ENCODE assay signal across 19 cellular contexts in the genomic region with DNA sequence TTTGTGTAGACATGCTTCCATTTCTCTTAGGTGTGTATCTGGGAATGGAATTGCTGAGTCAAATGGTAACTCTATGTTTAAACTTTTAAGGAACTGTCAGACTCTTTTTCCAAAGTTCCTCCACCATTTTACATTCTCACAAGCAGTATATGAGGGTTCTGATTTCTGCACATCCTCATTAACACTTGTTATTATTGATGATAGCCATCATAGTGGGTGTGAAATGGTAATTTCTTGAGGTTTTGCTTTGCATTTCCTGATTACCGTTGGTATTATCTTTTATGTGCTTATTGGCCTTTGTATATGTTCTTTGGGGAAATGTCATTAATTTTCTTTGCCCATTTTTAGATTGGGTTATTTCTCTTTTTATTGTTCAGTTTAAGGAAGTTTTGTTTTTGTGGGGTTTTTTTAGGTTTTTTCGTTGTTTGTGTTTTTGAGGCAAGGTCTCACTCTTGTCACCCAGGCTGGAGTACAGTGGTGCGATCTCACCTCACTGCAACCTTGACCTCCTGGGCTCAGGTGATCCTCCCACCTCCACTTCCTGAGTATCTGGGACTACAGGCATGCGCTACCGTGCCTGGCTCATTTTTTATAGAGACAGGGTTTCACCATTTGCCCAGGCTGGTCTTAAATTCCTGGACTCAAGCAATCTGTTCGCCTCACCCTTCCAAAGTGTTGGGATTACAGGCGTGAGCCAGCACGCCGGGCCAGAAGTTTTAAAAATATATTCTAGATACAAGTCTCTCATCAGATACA. TPM values are rescaled to one million over a fixed set of nuclear protein-coding genes. Genes with fewer than 3 reads are reported as not detected.
DNase-seq lines count a peak whose midpoint lies in the region; ATAC-seq and TF ChIP-seq lines count a peak whose summit lies in the region.
"Had no signal": no experiment of that assay in that cellular context is flagged by ENCODE, and none has a peak within 500 bp of the region (broad histone marks: within the 10 kb centered on the region; RNA-seq: fewer than 3 reads in every experiment).

No MANE protein-coding gene starts in this region.

- H3K4me1 Mint-ChIP-seq in activated CD4-positive, alpha-beta T cell treated with anti-CD3 and anti-CD28 coated beads, Interleukin-2, amount 10 ng/mL, durations not matched to agents 24 days and 14 days: peaks cover 10% of the 10 kb centered on the region
- H3K4me1 Mint-ChIP-seq in T-cell (peaks cover 52 to 57% (median 56%) of the 10 kb centered on the region in 3 donors), endodermal cell (no peaks in the 10 kb centered on the region)
- peaks cover 23 to 74% (median 66%) of the 10 kb centered on the region in 7 donors for H3K4me1 Mint-ChIP-seq in naive thymus-derived CD4-positive, alpha-beta T cell

- H3K4me3 ChIP-seq in endodermal cell (ENCODE audit: low read length) (no peak overlapping the region), lower leg skin (ENCODE audit: low read depth, poor library complexity, severe bottlenecking) (no peak overlapping the region)
- no peak overlapping the region for H3K4me3 ChIP-seq in naive thymus-derived CD4-positive, alpha-beta T cell (ENCODE audit: low read length)
- H3K4me3 ChIP-seq: lower lobe of right lung, SJCRH30, thyroid gland had no signal

- no peak for TF ChIP-seq CTCF in endodermal cell (conservative IDR thresholded peaks at IDR 0.05)
- TF ChIP-seq CTCF in lower leg skin (IDR thresholded peaks at IDR 0.05): no peak

- peak in 1 of 4 experiments; percentile 26 for ATAC-seq in T-cell (replicated peaks in 1 of 4)
- no peak for ATAC-seq in naive thymus-derived CD4-positive, alpha-beta T cell
- ATAC-seq: activated CD4-positive, CD25-positive, alpha-beta regulatory T cell treated with anti-CD3 and anti-CD28 coated beads, Interleukin-2, amount 50 U/mL, for 24 hours; esophagus mucosa; lower lobe of right lung; stimulated activated effector memory CD8-positive, alpha-beta T cell treated with anti-CD3 and anti-CD28 coated beads, Interleukin-12 subunit alpha, Interleukin-12 subunit beta, amount 100 ng/mL, for 72 hours had no signal

- CTCF ChIA-PET in T-cell (lab: Charles Lee): no interaction called here
- CTCF ChIA-PET in naive thymus-derived CD4-positive, alpha-beta T cell (lab: Charles Lee): no interaction called here

- no peaks in the 10 kb centered on the region for H3K4me1 ChIP-seq in endodermal cell (ENCODE audit: control insufficient read depth, insufficient read depth, low read length)
- peaks cover 19 to 20% of the 10 kb centered on the region in 2 donors for H3K4me1 ChIP-seq in naive thymus-derived CD4-positive, alpha-beta T cell (ENCODE audit: control insufficient read depth in 2 of 2, insufficient read depth in 2 of 2, low read length in 2 of 2)
- H3K4me1 ChIP-seq: lower lobe of right lung, SJCRH30, thyroid gland had no signal

- peaks cover 54% of the 10 kb centered on the region for H3K36me3 ChIP-seq in endodermal cell (ENCODE audit: control insufficient read depth, insufficient read depth, low read length)
- peaks cover 0 to 14% (median 3%) of the 10 kb centered on the region in 3 experiments for H3K36me3 ChIP-seq in naive thymus-derived CD4-positive, alpha-beta T cell (ENCODE audit: control insufficient read depth in 2 of 3, insufficient read depth in 3 of 3, low read length in 3 of 3)

- H3K4me3 Mint-ChIP-seq in activated CD4-positive, alpha-beta T cell treated with anti-CD3 and anti-CD28 coated beads, Interleukin-2, amount 10 ng/mL, durations not matched to agents 24 days and 14 days: no peak overlapping the region
- H3K4me3 Mint-ChIP-seq in T-cell: peak overlapping the region in 1 of 3 donors; percentile 16
- no peak overlapping the region for H3K4me3 Mint-ChIP-seq in endodermal cell
- peak overlapping the region in 6 of 10 donors; percentile 1 to 53 (median 23) for H3K4me3 Mint-ChIP-seq in naive thymus-derived CD4-positive, alpha-beta T cell
- H3K4me3 Mint-ChIP-seq: naive B cell; stimulated activated effector memory CD8-positive, alpha-beta T cell treated with anti-CD3 and anti-CD28 coated beads, Interleukin-12 subunit alpha, Interleukin-12 subunit beta, amount 100 ng/mL, for 72 hours had no signal

- peaks cover 3% of the 10 kb centered on the region for H3K9me3 Mint-ChIP-seq in activated CD4-positive, alpha-beta T cell treated with anti-CD3 and anti-CD28 coated beads, Interleukin-2, amount 10 ng/mL, durations not matched to agents 24 days and 14 days
- H3K9me3 Mint-ChIP-seq in T-cell (peaks cover 0 to 4% (median 0%) of the 10 kb centered on the region in 3 donors), endodermal cell (no peaks in the 10 kb centered on the region)
- peaks cover 0 to 11% (median 0%) of the 10 kb centered on the region in 11 donors for H3K9me3 Mint-ChIP-seq in naive thymus-derived CD4-positive, alpha-beta T cell
- H3K9me3 Mint-ChIP-seq: naive B cell; stimulated activated effector memory CD8-positive, alpha-beta T cell treated with anti-CD3 and anti-CD28 coated beads, Interleukin-12 subunit alpha, Interleukin-12 subunit beta, amount 100 ng/mL, for 72 hours had no signal

- WGBS in endodermal cell (ENCODE audit: insufficient coverage in 1 of 2, insufficient read length in 1 of 2), 2 experiments: 96 to 97% methylated on average over 6 to 9 of the region's 9 CpGs
- 68 to 78% methylated on average over 9 of the region's 9 CpGs for WGBS in lower leg skin, 2 donors

- POLR2A ChIA-PET in T-cell (lab: Charles Lee): no interaction called here
- POLR2A ChIA-PET in naive thymus-derived CD4-positive, alpha-beta T cell (lab: Charles Lee): interaction anchor here (0.6 to 0.8 kb wide), 2 partner anchors 26 to 79 kb away, joined by 3 read pairs; no protein-coding TSS in a partner anchor

- no peak overlapping the region for H3K27ac ChIP-seq in endodermal cell (ENCODE audit: low read depth, low read length)
- no peak overlapping the region for H3K27ac ChIP-seq in naive thymus-derived CD4-positive, alpha-beta T cell (ENCODE audit: low read depth, low read length)
- H3K27ac ChIP-seq: lower lobe of right lung, SJCRH30, thyroid gland had no signal

- TF ChIP-seq POLR2A in lower leg skin (IDR thresholded peaks at IDR 0.05): no peak

- intact Hi-C loops in activated CD4-positive, alpha-beta T cell treated with anti-CD3 and anti-CD28 coated beads, Interleukin-2, amount 10 ng/mL, durations not matched to agents 24 days and 14 days (cut with micrococcal nuclease): no loop called here
- intact Hi-C loops in naive thymus-derived CD4-positive, alpha-beta T cell (cut with micrococcal nuclease): no loop called here
- intact Hi-C loops in lower leg skin (cut with DNase I; ENCODE audit: low total_unique reads): no loop called here

- H3K9ac ChIP-seq in endodermal cell (ENCODE audit: extremely low read depth, low read length, poor library complexity, severe bottlenecking): no peak overlapping the region

- peaks cover 49% of the 10 kb centered on the region for H3K36me3 Mint-ChIP-seq in activated CD4-positive, alpha-beta T cell treated with anti-CD3 and anti-CD28 coated beads, Interleukin-2, amount 10 ng/mL, durations not matched to agents 24 days and 14 days (ENCODE audit: low read depth)
- H3K36me3 Mint-ChIP-seq in T-cell (peaks cover 63% of the 10 kb centered on the region), endodermal cell (ENCODE audit: low read depth) (peaks cover 71% of the 10 kb centered on the region)
- H3K36me3 Mint-ChIP-seq in naive thymus-derived CD4-positive, alpha-beta T cell: peaks cover 18 to 77% (median 62%) of the 10 kb centered on the region in 5 donors

- H3K9me3 ChIP-seq in endodermal cell (ENCODE audit: control insufficient read depth, low read length): no peaks in the 10 kb centered on the region
- H3K9me3 ChIP-seq in naive thymus-derived CD4-positive, alpha-beta T cell (ENCODE audit: control insufficient read depth in 2 of 3, low read length in 3 of 3): no peaks in the 10 kb centered on the region
- H3K9me3 ChIP-seq: lower lobe of right lung, SJCRH30, thyroid gland had no signal

- H3K27me3 Mint-ChIP-seq in activated CD4-positive, alpha-beta T cell treated with anti-CD3 and anti-CD28 coated beads, Interleukin-2, amount 10 ng/mL, durations not matched to agents 24 days and 14 days: no peaks in the 10 kb centered on the region
- H3K27me3 Mint-ChIP-seq in T-cell (no peaks in the 10 kb centered on the region), endodermal cell (ENCODE audit: insufficient read depth) (no peaks in the 10 kb centered on the region)
- no peaks in the 10 kb centered on the region for H3K27me3 Mint-ChIP-seq in naive thymus-derived CD4-positive, alpha-beta T cell
- H3K27me3 Mint-ChIP-seq: naive B cell had no signal

- H3K27ac Mint-ChIP-seq in activated CD4-positive, alpha-beta T cell treated with anti-CD3 and anti-CD28 coated beads, Interleukin-2, amount 10 ng/mL, durations not matched to agents 24 days and 14 days: no peak overlapping the region
- peak overlapping the region; percentile 73 to 90 for H3K27ac Mint-ChIP-seq in T-cell
- peak overlapping the region; percentile 4 for H3K27ac Mint-ChIP-seq in endodermal cell
- peak overlapping the region in 8 of 9 donors; percentile 2 to 90 (median 74) for H3K27ac Mint-ChIP-seq in naive thymus-derived CD4-positive, alpha-beta T cell

- DNase-seq in activated CD4-positive, alpha-beta T cell treated with anti-CD3 and anti-CD28 coated beads, Interleukin-2, amount 10 ng/mL, durations not matched to agents 24 days and 14 days: peak; percentile 41
- no peak for DNase-seq in activated CD4-positive, alpha-beta T cell treated with anti-CD3 and anti-CD28 coated beads for 48 hours
- no peak for DNase-seq in T-cell
- no peak for DNase-seq in endodermal cell
- no peak for DNase-seq in naive thymus-derived CD4-positive, alpha-beta T cell
- DNase-seq in NCI-H524 (lab: John Stamatoyannopoulos, UW): no peak
- DNase-seq in lower leg skin (ENCODE audit: low spot score in 2 of 2): no peak
- DNase-seq in NCI-H2227 (lab: John Stamatoyannopoulos, UW; ENCODE audit: unreplicated experiment): no peak
- DNase-seq: C1 segment of cervical spinal cord; lower lobe of right lung; naive B cell; NCI-H748 treated with DMSO at 0.1 percent for 48 hours; SJCRH30; stimulated activated CD4-positive, alpha-beta T cell treated with anti-CD3 and anti-CD28 coated beads, Interleukin-12 subunit alpha, Interleukin-12 subunit beta, amount 100 ng/mL, for 4 hours; T-helper 9 cell; thyroid gland had no signal

- H3K27me3 ChIP-seq in endodermal cell (ENCODE audit: control insufficient read depth, insufficient read depth, low read length, poor library complexity, severe bottlenecking): no peaks in the 10 kb centered on the region
- H3K27me3 ChIP-seq in naive thymus-derived CD4-positive, alpha-beta T cell (ENCODE audit: control insufficient read depth in 2 of 2, insufficient read depth in 2 of 2, low read length in 2 of 2): no peaks in the 10 kb centered on the region
- H3K27me3 ChIP-seq: SJCRH30, thyroid gland had no signal

RNA-seq across cellular contexts. Expression of gene NAA16, which starts 34.3 kb away (rescaled TPM):
- total RNA-seq in activated CD4-positive, alpha-beta T cell treated with anti-CD3 and anti-CD28 coated beads, Interleukin-2, amount 10 ng/mL, durations not matched to agents 24 days and 14 days: 30.3 and 31.2 TPM in 2 replicates
- total RNA-seq in T-cell (10 to 100 TPM; 45.7 to 93.7 (median 49.6) TPM), endodermal cell (10 to 100 TPM; 29.3 to 30.9 TPM), lower leg skin (10 to 100 TPM; 15.9 to 25.8 (median 18.7) TPM)
- polyA plus RNA-seq in endodermal cell (2013, experiment 1 of 2): 31.6 TPM
- polyA plus RNA-seq in endodermal cell (2013, experiment 2 of 2): 30.3 TPM
- total RNA-seq in naive thymus-derived CD4-positive, alpha-beta T cell: 10 to 100 TPM; 30.6 to 99.6 (median 90.4) TPM
- polyA plus RNA-seq in naive thymus-derived CD4-positive, alpha-beta T cell: 10 to 100 TPM; 15.8 to 35.7 TPM

Comparison
In these comparisons a context has a peak if more than half of its experiments do, and no peak if none do; other contexts are left out.
1. H3K4me3 Mint-ChIP-seq: peak in naive thymus-derived CD4-positive, alpha-beta T cell (6 of 10); none in activated CD4-positive, alpha-beta T cell treated with anti-CD3 and anti-CD28 coated beads, Interleukin-2, amount 10 ng/mL, durations not matched to agents 24 days and 14 days (single experiment) and endodermal cell (single experiment).